1 cellular context compared by ENCODE assay signal in genomic region chr5:893711-894110, GRCh38.
TF ChIP-seq lines count a peak whose summit lies in the region.

No MANE protein-coding gene starts in this region.

TF ChIP-seq in SK-N-SH, 30 proteins besides CTCF, POLR2A, EP300 and RAD21 (continued from another document):
- no peak for TF ChIP-seq USF2 (IDR thresholded peaks at IDR 0.05; ENCODE audit: borderline replicate concordance, low read depth, low read length)
- no peak for TF ChIP-seq GATA2 (CRISPR knock-in tag; IDR thresholded peaks at IDR 0.05)
